In the genomic region with DNA sequence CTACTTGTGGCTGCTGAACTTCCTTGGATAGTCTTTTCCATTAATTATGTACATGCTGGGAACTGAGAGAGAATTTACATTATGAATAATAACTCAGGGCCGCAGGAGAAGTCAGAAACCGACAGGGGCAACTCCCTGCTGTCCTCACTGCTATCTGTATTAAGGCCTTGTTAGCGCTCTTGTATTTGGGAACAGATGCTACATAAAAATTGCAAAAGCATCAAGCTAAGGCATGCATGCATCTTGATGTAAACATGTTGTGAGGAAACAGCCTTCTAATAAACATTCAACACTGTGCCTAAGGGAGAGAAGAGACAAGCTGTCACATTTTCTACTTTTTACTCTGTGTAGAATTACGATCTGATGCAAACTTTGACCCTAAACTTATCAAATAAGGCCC, we compare ENCODE assay signal across 1 cellular context.
TF ChIP-seq lines count a peak whose summit lies in the region.

No MANE protein-coding gene starts in this region.

TF ChIP-seq in GM12878, 131 proteins besides CTCF, POLR2A, EP300 and RAD21 (continued from another document):
- TF ChIP-seq, protein P1, sequence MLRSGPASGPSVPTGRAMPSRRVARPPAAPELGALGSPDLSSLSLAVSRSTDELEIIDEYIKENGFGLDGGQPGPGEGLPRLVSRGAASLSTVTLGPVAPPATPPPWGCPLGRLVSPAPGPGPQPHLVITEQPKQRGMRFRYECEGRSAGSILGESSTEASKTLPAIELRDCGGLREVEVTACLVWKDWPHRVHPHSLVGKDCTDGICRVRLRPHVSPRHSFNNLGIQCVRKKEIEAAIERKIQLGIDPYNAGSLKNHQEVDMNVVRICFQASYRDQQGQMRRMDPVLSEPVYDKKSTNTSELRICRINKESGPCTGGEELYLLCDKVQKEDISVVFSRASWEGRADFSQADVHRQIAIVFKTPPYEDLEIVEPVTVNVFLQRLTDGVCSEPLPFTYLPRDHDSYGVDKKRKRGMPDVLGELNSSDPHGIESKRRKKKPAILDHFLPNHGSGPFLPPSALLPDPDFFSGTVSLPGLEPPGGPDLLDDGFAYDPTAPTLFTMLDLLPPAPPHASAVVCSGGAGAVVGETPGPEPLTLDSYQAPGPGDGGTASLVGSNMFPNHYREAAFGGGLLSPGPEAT (IDR thresholded peaks at IDR 0.05; ENCODE audit: low read depth) = no peak
- TF ChIP-seq SMC3 (IDR thresholded peaks at IDR 0.05; ENCODE audit: borderline replicate concordance, low read length) (no peak), MYC (IDR thresholded peaks at IDR 0.05; ENCODE audit: insufficient read depth, insufficient read length, insufficient replicate concordance, low read length, severe bottlenecking) (no peak)
- TF ChIP-seq, protein P2, sequence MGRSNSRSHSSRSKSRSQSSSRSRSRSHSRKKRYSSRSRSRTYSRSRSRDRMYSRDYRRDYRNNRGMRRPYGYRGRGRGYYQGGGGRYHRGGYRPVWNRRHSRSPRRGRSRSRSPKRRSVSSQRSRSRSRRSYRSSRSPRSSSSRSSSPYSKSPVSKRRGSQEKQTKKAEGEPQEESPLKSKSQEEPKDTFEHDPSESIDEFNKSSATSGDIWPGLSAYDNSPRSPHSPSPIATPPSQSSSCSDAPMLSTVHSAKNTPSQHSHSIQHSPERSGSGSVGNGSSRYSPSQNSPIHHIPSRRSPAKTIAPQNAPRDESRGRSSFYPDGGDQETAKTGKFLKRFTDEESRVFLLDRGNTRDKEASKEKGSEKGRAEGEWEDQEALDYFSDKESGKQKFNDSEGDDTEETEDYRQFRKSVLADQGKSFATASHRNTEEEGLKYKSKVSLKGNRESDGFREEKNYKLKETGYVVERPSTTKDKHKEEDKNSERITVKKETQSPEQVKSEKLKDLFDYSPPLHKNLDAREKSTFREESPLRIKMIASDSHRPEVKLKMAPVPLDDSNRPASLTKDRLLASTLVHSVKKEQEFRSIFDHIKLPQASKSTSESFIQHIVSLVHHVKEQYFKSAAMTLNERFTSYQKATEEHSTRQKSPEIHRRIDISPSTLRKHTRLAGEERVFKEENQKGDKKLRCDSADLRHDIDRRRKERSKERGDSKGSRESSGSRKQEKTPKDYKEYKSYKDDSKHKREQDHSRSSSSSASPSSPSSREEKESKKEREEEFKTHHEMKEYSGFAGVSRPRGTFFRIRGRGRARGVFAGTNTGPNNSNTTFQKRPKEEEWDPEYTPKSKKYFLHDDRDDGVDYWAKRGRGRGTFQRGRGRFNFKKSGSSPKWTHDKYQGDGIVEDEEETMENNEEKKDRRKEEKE (IDR thresholded peaks at IDR 0.05) = no peak
